In genomic region chrX:97131886-97132285, GRCh38 we compare ENCODE assay signal across 31 cellular contexts.
"Had no signal": no experiment of that assay in that cellular context is flagged by ENCODE, and none has a peak within 500 bp of the region (broad histone marks: within the 10 kb centered on the region; RNA-seq: fewer than 3 reads in every experiment).

No MANE protein-coding gene starts in this region.

- DNase-seq: activated CD4-positive, alpha-beta T cell treated with anti-CD3 and anti-CD28 coated beads, Interleukin-2, amount 10 ng/mL, durations not matched to agents 24 days and 14 days; activated CD4-positive, alpha-beta T cell treated with anti-CD3 and anti-CD28 coated beads, Interleukin-2, amount 50 U/mL, for 4 hours; activated CD8-positive, alpha-beta T cell treated with anti-CD3 and anti-CD28 coated beads for 36 hours; activated effector memory CD4-positive, alpha-beta T cell treated with anti-CD3 and anti-CD28 coated beads, Interleukin-2, amount 50 U/mL, for 16 hours; activated naive CD4-positive, alpha-beta T cell; activated naive CD8-positive, alpha-beta T cell treated with anti-CD3 and anti-CD28 coated beads, Interleukin-2, amount 10 ng/mL, durations not matched to agents 7 days and 5 days; activated T-cell treated with anti-CD3 and anti-CD28 coated beads, Interleukin-2, amount 50 U/mL, for 1 hour; activated T-cell treated with anti-CD3 and anti-CD28 coated beads, Interleukin-2, amount 50 U/mL, for 72 hours; amygdala; body of pancreas; Karpas-422; KBM-7; NCI-H1105; NCI-H1417 treated with DMSO at 0.1 percent for 48 hours; NCI-H1694 treated with DMSO at 0.1 percent for 48 hours; NCI-H2029; NCI-H2171; NCI-H510A; NCI-H526; NCI-H748 treated with DMSO at 0.1 percent for 48 hours; NK-92 treated with Interleukin-12 subunit alpha and Interleukin-12 subunit beta, amount 100 ng/mL, for 24 hours; PC-9; SIG-M5; T1000 had no signal

- H3K4me1 ChIP-seq: ascending aorta, body of pancreas, breast epithelium had no signal

- H3K27me3 ChIP-seq: ascending aorta, body of pancreas had no signal

- H3K27me3 Mint-ChIP-seq: activated CD4-positive, alpha-beta T cell treated with anti-CD3 and anti-CD28 coated beads, Interleukin-2, amount 10 ng/mL, durations not matched to agents 24 days and 14 days; activated CD8-positive, alpha-beta T cell treated with anti-CD3 and anti-CD28 coated beads for 36 hours; activated naive CD4-positive, alpha-beta T cell treated with anti-CD3 and anti-CD28 coated beads, Interleukin-2, amount 50 U/mL, for 24 hours; activated naive CD8-positive, alpha-beta T cell treated with anti-CD3 and anti-CD28 coated beads, Interleukin-2, amount 10 ng/mL, durations not matched to agents 7 days and 5 days; activated T-helper 17 cell treated with anti-CD3 and anti-CD28 coated beads, Interleukin-2, amount 50 U/mL, for 72 hours had no signal

- ATAC-seq: activated CD8-positive, alpha-beta T cell treated with anti-CD3 and anti-CD28 coated beads for 36 hours; activated T-cell treated with anti-CD3 and anti-CD28 coated beads, Interleukin-2, amount 50 U/mL, for 72 hours; activated T-helper 17 cell treated with anti-CD3 and anti-CD28 coated beads, Interleukin-2, amount 50 U/mL, for 72 hours; body of pancreas; Right ventricle myocardium inferior had no signal

- H3K4me3 ChIP-seq: ascending aorta, body of pancreas, breast epithelium, PC-9 had no signal

- H3K4me3 Mint-ChIP-seq: activated CD4-positive, alpha-beta T cell treated with anti-CD3 and anti-CD28 coated beads, Interleukin-2, amount 10 ng/mL, durations not matched to agents 24 days and 14 days; activated CD8-positive, alpha-beta T cell treated with anti-CD3 and anti-CD28 coated beads for 36 hours; activated naive CD4-positive, alpha-beta T cell treated with anti-CD3 and anti-CD28 coated beads, Interleukin-2, amount 50 U/mL, for 24 hours; activated naive CD8-positive, alpha-beta T cell treated with anti-CD3 and anti-CD28 coated beads, Interleukin-2, amount 10 ng/mL, durations not matched to agents 7 days and 5 days; activated T-cell treated with anti-CD3 and anti-CD28 coated beads, Interleukin-2, amount 50 U/mL, for 72 hours; activated T-helper 17 cell treated with anti-CD3 and anti-CD28 coated beads, Interleukin-2, amount 50 U/mL, for 72 hours had no signal

- H3K9me3 ChIP-seq: ascending aorta, body of pancreas, breast epithelium had no signal

- H3K27ac Mint-ChIP-seq: activated CD4-positive, alpha-beta T cell treated with anti-CD3 and anti-CD28 coated beads, Interleukin-2, amount 10 ng/mL, durations not matched to agents 24 days and 14 days; activated CD8-positive, alpha-beta T cell treated with anti-CD3 and anti-CD28 coated beads for 36 hours; activated naive CD4-positive, alpha-beta T cell treated with anti-CD3 and anti-CD28 coated beads, Interleukin-2, amount 50 U/mL, for 24 hours; activated naive CD8-positive, alpha-beta T cell treated with anti-CD3 and anti-CD28 coated beads, Interleukin-2, amount 10 ng/mL, durations not matched to agents 7 days and 5 days; activated T-cell treated with anti-CD3 and anti-CD28 coated beads, Interleukin-2, amount 50 U/mL, for 72 hours; activated T-helper 17 cell treated with anti-CD3 and anti-CD28 coated beads, Interleukin-2, amount 50 U/mL, for 72 hours had no signal

- H3K36me3 Mint-ChIP-seq: activated naive CD4-positive, alpha-beta T cell treated with anti-CD3 and anti-CD28 coated beads, Interleukin-2, amount 50 U/mL, for 24 hours had no signal

- H3K4me1 Mint-ChIP-seq: activated naive CD4-positive, alpha-beta T cell treated with anti-CD3 and anti-CD28 coated beads, Interleukin-2, amount 50 U/mL, for 24 hours; activated naive CD8-positive, alpha-beta T cell treated with anti-CD3 and anti-CD28 coated beads, Interleukin-2, amount 10 ng/mL, durations not matched to agents 7 days and 5 days; activated T-helper 17 cell treated with anti-CD3 and anti-CD28 coated beads, Interleukin-2, amount 50 U/mL, for 72 hours had no signal

- H2AFZ ChIP-seq: PC-9 had no signal

- H3K4me2 ChIP-seq: PC-9 had no signal

- FAIRE-seq: TTC549 had no signal

- H3K9me3 Mint-ChIP-seq: activated CD4-positive, alpha-beta T cell treated with anti-CD3 and anti-CD28 coated beads, Interleukin-2, amount 10 ng/mL, durations not matched to agents 24 days and 14 days; activated CD8-positive, alpha-beta T cell treated with anti-CD3 and anti-CD28 coated beads for 36 hours; activated naive CD4-positive, alpha-beta T cell treated with anti-CD3 and anti-CD28 coated beads, Interleukin-2, amount 50 U/mL, for 24 hours; activated naive CD8-positive, alpha-beta T cell treated with anti-CD3 and anti-CD28 coated beads, Interleukin-2, amount 10 ng/mL, durations not matched to agents 7 days and 5 days; activated T-cell treated with anti-CD3 and anti-CD28 coated beads, Interleukin-2, amount 50 U/mL, for 72 hours; activated T-helper 17 cell treated with anti-CD3 and anti-CD28 coated beads, Interleukin-2, amount 50 U/mL, for 72 hours had no signal

- H3K36me3 ChIP-seq: ascending aorta, breast epithelium had no signal

- H3K27ac ChIP-seq: ascending aorta, body of pancreas, breast epithelium, PC-9, RWPE1 had no signal
